ENCODE assay signal across 18 cellular contexts in the genomic region with DNA sequence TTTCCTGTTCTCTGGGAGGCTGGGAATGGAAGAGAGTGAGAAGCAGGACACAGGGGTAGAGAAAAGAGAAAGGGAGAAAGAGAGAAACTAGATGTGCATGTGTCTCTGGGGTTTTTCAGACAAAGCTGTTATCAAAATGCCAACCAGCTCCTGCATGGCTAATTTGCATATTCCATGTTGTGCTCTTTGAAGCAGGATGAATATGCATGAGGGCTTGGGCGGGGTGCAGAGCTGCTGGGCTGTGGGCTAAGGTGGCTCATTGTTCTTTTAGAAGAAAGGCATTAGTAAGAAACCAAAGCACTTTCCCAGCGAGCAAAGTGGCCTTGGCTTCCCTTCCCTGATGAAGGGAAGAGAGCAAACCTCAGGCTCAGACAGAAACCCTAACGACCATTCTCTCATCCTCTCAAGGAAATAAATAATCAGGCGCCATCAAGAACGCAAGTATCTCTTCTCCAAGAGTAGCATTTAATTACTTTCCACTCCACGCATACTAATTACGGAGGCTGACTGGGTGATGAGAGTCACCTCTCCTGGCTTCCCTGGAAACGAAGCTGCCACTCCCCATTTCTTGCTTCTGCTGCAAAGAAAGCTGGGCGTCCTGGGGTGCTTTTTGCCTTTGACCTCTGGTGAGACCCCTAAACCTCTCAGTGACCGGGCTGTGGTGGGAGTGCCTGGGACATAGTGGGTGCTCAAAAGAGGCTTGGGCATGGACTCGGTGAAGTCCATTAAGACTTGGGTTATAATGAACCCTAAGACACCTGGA. TPM values are rescaled to one million over a fixed set of nuclear protein-coding genes. Genes with fewer than 3 reads are reported as not detected.
DNase-seq lines count a peak whose midpoint lies in the region; TF ChIP-seq lines count a peak whose summit lies in the region.
"Had no signal": no experiment of that assay in that cellular context is flagged by ENCODE, and none has a peak within 500 bp of the region (broad histone marks: within the 10 kb centered on the region; RNA-seq: fewer than 3 reads in every experiment).

No MANE protein-coding gene starts in this region.

- H2AFZ ChIP-seq in H9 (ENCODE audit: low read length) = no peak overlapping the region

- H3K4me1 Mint-ChIP-seq in H9 = peaks cover 50 to 53% of the 10 kb centered on the region in 2 experiments
- H3K4me1 Mint-ChIP-seq: activated CD4-positive, alpha-beta T cell treated with anti-CD3 and anti-CD28 coated beads, Interleukin-2, amount 10 ng/mL, durations not matched to agents 7 days and 5 days; naive thymus-derived CD8-positive, alpha-beta T cell had no signal

- no peaks in the 10 kb centered on the region for H3K79me2 ChIP-seq in H9 (ENCODE audit: insufficient read depth, low read length)

- H3K18ac ChIP-seq in H9 (ENCODE audit: insufficient read length, low read depth, low read length) = no peak overlapping the region

- no CpG with 5 or more reads among the region's 11 CpGs for WGBS in H9 (ENCODE audit: extremely low coverage, insufficient read length, low lambda C conversion rate)
- WGBS in lower leg skin, 2 donors = 65 to 71% methylated on average over 11 of the region's 11 CpGs
- 59 to 64% methylated on average over 11 of the region's 11 CpGs for WGBS in tibial nerve, 2 donors

- H3K4me3 ChIP-seq in lower leg skin (ENCODE audit: low read depth, poor library complexity, severe bottlenecking) = no peak overlapping the region
- H3K4me3 ChIP-seq in tibial nerve = no peak overlapping the region
- H3K4me3 ChIP-seq: ascending aorta, thoracic aorta had no signal

- H2BK20ac ChIP-seq in H9 (ENCODE audit: low read depth, low read length, poor library complexity, severe bottlenecking) = no peak overlapping the region

- H3K23me2 ChIP-seq in H9 (ENCODE audit: insufficient read length, low read depth, low read length, poor library complexity, severe bottlenecking) = no peaks in the 10 kb centered on the region

- H3K14ac ChIP-seq in H9 (ENCODE audit: insufficient read depth, low read length) = no peak overlapping the region; the same call in 1 of the 2 replicates

- H3K9me3 Mint-ChIP-seq in H9 = no peaks in the 10 kb centered on the region
- H3K9me3 Mint-ChIP-seq: activated CD4-positive, alpha-beta T cell treated with anti-CD3 and anti-CD28 coated beads, Interleukin-2, amount 10 ng/mL, durations not matched to agents 7 days and 5 days; naive thymus-derived CD8-positive, alpha-beta T cell had no signal

- peak overlapping the region; percentile 54 to 94 (median 88) for H3K27ac Mint-ChIP-seq in H9
- H3K27ac Mint-ChIP-seq: activated CD4-positive, alpha-beta T cell treated with anti-CD3 and anti-CD28 coated beads, Interleukin-2, amount 10 ng/mL, durations not matched to agents 7 days and 5 days had no signal

- no peaks in the 10 kb centered on the region; the same call in 1 of the 2 replicates for H3K27me3 Mint-ChIP-seq in H9 (ENCODE audit: low read depth)

- no peaks in the 10 kb centered on the region for H3K27me3 ChIP-seq in H9 (ENCODE audit: insufficient read depth, low read length)
- no peaks in the 10 kb centered on the region for H3K27me3 ChIP-seq in tibial nerve
- H3K27me3 ChIP-seq: ascending aorta had no signal

- H3K36me3 Mint-ChIP-seq in H9 (ENCODE audit: insufficient read depth in 1 of 3, low read depth in 3 of 3) = peaks cover 2 to 20% (median 20%) of the 10 kb centered on the region in 3 experiments; a peak in 6 of 7 replicates
- H3K36me3 Mint-ChIP-seq: naive thymus-derived CD8-positive, alpha-beta T cell had no signal

- H3T11ph ChIP-seq in H9 (ENCODE audit: low read length) = no peak overlapping the region

- peak; percentile 77 for DNase-seq in H9
- peak; percentile 37 to 88 (median 74) for DNase-seq in head of caudate nucleus
- DNase-seq in pons (ENCODE audit: low spot score) = peak; percentile 91
- DNase-seq in COR-L47 (lab: John Stamatoyannopoulos, UW) = no peak
- DNase-seq in lower leg skin (ENCODE audit: low spot score in 2 of 2) = no peak
- no peak for DNase-seq in tibial nerve (ENCODE audit: low spot score in 2 of 2)
- no peak for DNase-seq in HK-2 (ENCODE audit: unreplicated experiment)
- DNase-seq: activated CD4-positive, alpha-beta T cell treated with anti-CD3 and anti-CD28 coated beads, Interleukin-2, amount 10 ng/mL, durations not matched to agents 7 days and 5 days; activated naive CD4-positive, alpha-beta T cell; activated T-cell treated with anti-CD3 and anti-CD28 coated beads for 4 hours; cortex of kidney; naive thymus-derived CD8-positive, alpha-beta T cell; NCI-H1694 treated with DMSO at 0.1 percent for 48 hours; NCI-H446 had no signal

- no peak overlapping the region for H2BK120ac ChIP-seq in H9 (ENCODE audit: low read depth, low read length, poor library complexity, severe bottlenecking)

- no peaks in the 10 kb centered on the region for H3K9me3 ChIP-seq in H9 (ENCODE audit: control insufficient read depth, low read depth, low read length)
- no peaks in the 10 kb centered on the region for H3K9me3 ChIP-seq in tibial nerve
- H3K9me3 ChIP-seq: ascending aorta, thoracic aorta had no signal

- no peak overlapping the region for H2BK15ac ChIP-seq in H9 (ENCODE audit: low read depth, low read length)

- H3K27ac ChIP-seq in H9 (ENCODE audit: insufficient read length, low read depth, low read length) = no peak overlapping the region
- peak overlapping the region; percentile 95 for H3K27ac ChIP-seq in angular gyrus (ENCODE audit: low read depth, low read length)
- H3K27ac ChIP-seq in tibial nerve = peak overlapping the region in 1 of 4 donors; percentile 25
- H3K27ac ChIP-seq: ascending aorta, RWPE1, thoracic aorta had no signal

- no peak for TF ChIP-seq CTCF in H9 (conservative IDR thresholded peaks at IDR 0.05)
- no peak for TF ChIP-seq CTCF in lower leg skin (IDR thresholded peaks at IDR 0.05)
- no peak for TF ChIP-seq CTCF in tibial nerve (IDR thresholded peaks at IDR 0.05)

- no peak overlapping the region for H3K9ac ChIP-seq in H9 (ENCODE audit: extremely low read depth, insufficient read length, low read length)

- peak overlapping the region; percentile 29 to 61; a peak in 3 of 5 replicates for H3K4me3 Mint-ChIP-seq in H9
- H3K4me3 Mint-ChIP-seq: activated CD4-positive, alpha-beta T cell treated with anti-CD3 and anti-CD28 coated beads, Interleukin-2, amount 10 ng/mL, durations not matched to agents 7 days and 5 days; naive thymus-derived CD8-positive, alpha-beta T cell had no signal

- no peaks in the 10 kb centered on the region for H3K79me1 ChIP-seq in H9 (ENCODE audit: insufficient read depth, low read depth, low read length, poor library complexity, severe bottlenecking)

- H4K20me1 ChIP-seq in H9 (ENCODE audit: control insufficient read depth, insufficient read depth, insufficient read length) = no peaks in the 10 kb centered on the region

- no peak for TF ChIP-seq POLR2A in lower leg skin (IDR thresholded peaks at IDR 0.05)
- no peak for TF ChIP-seq POLR2A in tibial nerve (IDR thresholded peaks at IDR 0.05)

- no peak overlapping the region for H4K5ac ChIP-seq in H9 (ENCODE audit: insufficient read length, low read depth, low read length)

- H2BK12ac ChIP-seq in H9 (ENCODE audit: insufficient read length, low read depth, low read length) = peak overlapping the region; percentile 38

- no peak overlapping the region for H3K23ac ChIP-seq in H9 (ENCODE audit: insufficient read length, low read depth, low read length)

- H2AK5ac ChIP-seq in H9 (ENCODE audit: insufficient read length, low read length) = no peak overlapping the region

- no peak overlapping the region for H3K4ac ChIP-seq in H9 (ENCODE audit: low read depth, low read length)

- peaks cover 0 to 73% (median 0%) of the 10 kb centered on the region in 3 donors for H3K36me3 ChIP-seq in tibial nerve

- no peak overlapping the region for H4K8ac ChIP-seq in H9 (replicated peaks; ENCODE audit: insufficient read length, low read depth, low read length)

- H3K4me1 ChIP-seq in H9 (ENCODE audit: insufficient read depth, low read length) (peaks cover 18% of the 10 kb centered on the region), tibial nerve (no peaks in the 10 kb centered on the region)
- H3K4me1 ChIP-seq: ascending aorta had no signal

- H4K91ac ChIP-seq in H9 (ENCODE audit: insufficient read length, low read depth, low read length) = no peak overlapping the region

- peak overlapping the region; percentile 12 for H3K4me2 ChIP-seq in H9 (ENCODE audit: insufficient read depth, insufficient read length, low read length)

- intact Hi-C loops in head of caudate nucleus (cut with DNase I) (no loop called here), lower leg skin (cut with DNase I; ENCODE audit: low total_unique reads) (no loop called here)

- no peak overlapping the region for H3K56ac ChIP-seq in H9 (ENCODE audit: insufficient read length, low read depth, low read length)

- TF ChIP-seq EP300 in tibial nerve (IDR thresholded peaks at IDR 0.05) = no peak

- no peak overlapping the region for H2BK5ac ChIP-seq in H9 (ENCODE audit: insufficient read length, low read length)

RNA-seq across cellular contexts. Expression of gene FEZ1, which starts 54.2 kb away (rescaled TPM):
- 130 and 135 TPM in 2 replicates for total RNA-seq in H9 (2021)
- 10 to 100 TPM in 1 of 4 donors, 1 to 10 TPM in 3; 3.9 to 13.3 (median 5.7) TPM for total RNA-seq in lower leg skin
- total RNA-seq in tibial nerve = 100 to 1,000 TPM in 1 of 4 donors, 10 to 100 TPM in 3; 73.8 to 109 (median 90.2) TPM
- total RNA-seq: naive thymus-derived CD8-positive, alpha-beta T cell had no signal

Comparison
In these comparisons a context has a peak if more than half of its experiments do, and no peak if none do; other contexts are left out.
1. DNase-seq: peak in H9 (single experiment), head of caudate nucleus (42 of 42) and pons (single experiment); none in COR-L47 (single experiment), lower leg skin (0 of 2), tibial nerve (0 of 2) and HK-2 (single experiment).